11 cellular contexts compared by ENCODE assay signal in genomic region chr6:109092074-109092473, GRCh38. TPM values are rescaled to one million over a fixed set of nuclear protein-coding genes. Genes with fewer than 3 reads are reported as not detected.
DNase-seq lines count a peak whose midpoint lies in the region; ATAC-seq and TF ChIP-seq lines count a peak whose summit lies in the region.
"Had no signal": no experiment of that assay in that cellular context is flagged by ENCODE, and none has a peak within 500 bp of the region (broad histone marks: within the 10 kb centered on the region; RNA-seq: fewer than 3 reads in every experiment).

No MANE protein-coding gene starts in this region.

- H3K27ac ChIP-seq in CD4-positive, alpha-beta memory T cell (ENCODE audit: low read depth, low read length): no peak overlapping the region
- H3K27ac ChIP-seq in Panc1 (ENCODE audit: low read length): peak overlapping the region; percentile 78; the same call in 1 of the 2 replicates
- H3K27ac ChIP-seq: HL-60 had no signal

- no peak for ATAC-seq in Panc1
- ATAC-seq in GM21786 (IDR thresholded peaks at IDR 0.05; ENCODE audit: unreplicated experiment): no peak

- no peak for DNase-seq in CD4-positive, alpha-beta memory T cell
- DNase-seq in Panc1 (ENCODE audit: low read depth, low spot score): no peak
- DNase-seq in epithelial cell of proximal tubule (ENCODE audit: low read depth): no peak
- DNase-seq in osteocyte (ENCODE audit: extremely low spot score, unreplicated experiment): no peak
- DNase-seq in SK-N-DZ (ENCODE audit: low spot score): no peak
- DNase-seq in DMS153 treated with DMSO at 0.1 percent for 48 hours (lab: John Stamatoyannopoulos, UW; ENCODE audit: unreplicated experiment): no peak
- no peak for DNase-seq in iPS-NIHi7 (ENCODE audit: extremely low spot score)
- DNase-seq: GDM1; stimulated activated CD4-positive, alpha-beta T cell treated with anti-CD3 and anti-CD28 coated beads, Interleukin-1b, Interleukin-23, amount 100 ng/mL, for 48 hours had no signal

- H3K9me3 ChIP-seq in CD4-positive, alpha-beta memory T cell (ENCODE audit: control insufficient read depth in 1 of 2, low read length in 2 of 2): no peaks in the 10 kb centered on the region
- no peaks in the 10 kb centered on the region for H3K9me3 ChIP-seq in Panc1 (ENCODE audit: control insufficient read depth, insufficient read depth, low read depth, low read length)

- in situ Hi-C loops in Panc1 (cut with HindIII; ENCODE audit: low pct_unique_long_range_greater_than_20kb, low sequenced_read_pairs): no loop called here

- peak overlapping the region in 1 of 2 donors; percentile 6 for H3K4me3 ChIP-seq in CD4-positive, alpha-beta memory T cell (ENCODE audit: low read length in 2 of 2)
- H3K4me3 ChIP-seq in Panc1 (ENCODE audit: low read depth in 2 of 2, low read length in 2 of 2) (peak overlapping the region; percentile 64 to 89; a peak in 3 of 4 replicates), epithelial cell of proximal tubule (ENCODE audit: low read depth, low read length) (peak overlapping the region; percentile 84)

- peak overlapping the region; percentile 15 to 85 (median 53) for H3K4me3 Mint-ChIP-seq in CD4-positive, alpha-beta memory T cell
- peak overlapping the region; percentile 95 for H3K4me3 Mint-ChIP-seq in osteocyte (ENCODE audit: unreplicated experiment)

- intact Hi-C loops in CD4-positive, alpha-beta memory T cell (cut with micrococcal nuclease): loop anchor here (10.0 kb wide), 3 partner anchors 827 to 1863 kb away; partner anchors contain the start of genes GTF3C6 and SNX3
- intact Hi-C loops in Panc1 (cut with micrococcal nuclease; ENCODE audit: unreplicated experiment): no loop called here

- H3K27ac Mint-ChIP-seq in CD4-positive, alpha-beta memory T cell: peak overlapping the region in 5 of 7 donors; percentile 19 to 84 (median 55)
- peak overlapping the region; percentile 16 for H3K27ac Mint-ChIP-seq in osteocyte (ENCODE audit: unreplicated experiment)

- H3K4me1 Mint-ChIP-seq in CD4-positive, alpha-beta memory T cell: peaks cover 42 to 68% (median 55%) of the 10 kb centered on the region in 4 donors
- peaks cover 36% of the 10 kb centered on the region for H3K4me1 Mint-ChIP-seq in osteocyte (ENCODE audit: unreplicated experiment)

- BruUV-seq in Panc1 (replicated peaks; lab: Mats Ljungman, UMichigan): no TSS peak

- H3K9me3 Mint-ChIP-seq in CD4-positive, alpha-beta memory T cell: no peaks in the 10 kb centered on the region
- H3K9me3 Mint-ChIP-seq in osteocyte (ENCODE audit: unreplicated experiment): no peaks in the 10 kb centered on the region

- TF ChIP-seq CTCF in Panc1 (IDR thresholded peaks at IDR 0.05): no peak
- no peak for TF ChIP-seq CTCF in epithelial cell of proximal tubule (conservative IDR thresholded peaks at IDR 0.05; ENCODE audit: low read depth, low read length)
- TF ChIP-seq CTCF in osteocyte (IDR thresholded peaks at IDR 0.05): no peak

- CTCF ChIA-PET in CD4-positive, alpha-beta memory T cell (lab: Charles Lee; ENCODE audit: partially characterized antibody): interaction anchor here (2.0 kb wide), 1 partner anchor 19 kb away, joined by 8 read pairs; no protein-coding TSS in a partner anchor
- CTCF ChIA-PET in Panc1 (lab: Charles Lee): interaction anchor here (0.6 kb wide), 1 partner anchor 1114 kb away, joined by 7 read pairs; no protein-coding TSS in a partner anchor

- H3K27me3 ChIP-seq in CD4-positive, alpha-beta memory T cell (ENCODE audit: insufficient read depth, low read length): no peaks in the 10 kb centered on the region
- H3K27me3 ChIP-seq in Panc1 (ENCODE audit: control insufficient read depth, insufficient read depth, low read length): no peaks in the 10 kb centered on the region

- H3K36me3 Mint-ChIP-seq in CD4-positive, alpha-beta memory T cell: peaks cover 3 to 12% of the 10 kb centered on the region in 2 donors
- peaks cover 6% of the 10 kb centered on the region for H3K36me3 Mint-ChIP-seq in osteocyte (ENCODE audit: unreplicated experiment)

- peaks cover 49% of the 10 kb centered on the region for H3K4me1 ChIP-seq in CD4-positive, alpha-beta memory T cell (ENCODE audit: insufficient read depth, low read length)
- peaks cover 18% of the 10 kb centered on the region for H3K4me1 ChIP-seq in Panc1 (ENCODE audit: control insufficient read depth, insufficient read depth, low read length)

- H3K36me3 ChIP-seq in CD4-positive, alpha-beta memory T cell (ENCODE audit: insufficient read depth, low read length): no peaks in the 10 kb centered on the region
- no peaks in the 10 kb centered on the region for H3K36me3 ChIP-seq in Panc1 (ENCODE audit: control insufficient read depth, insufficient read depth, low read length)

- POLR2A ChIA-PET in CD4-positive, alpha-beta memory T cell (lab: Charles Lee; ENCODE audit: partially characterized antibody): no interaction called here
- POLR2A ChIA-PET in Panc1 (lab: Charles Lee): no interaction called here

- H3K27me3 Mint-ChIP-seq in CD4-positive, alpha-beta memory T cell: no peaks in the 10 kb centered on the region
- H3K27me3 Mint-ChIP-seq in osteocyte (ENCODE audit: unreplicated experiment): no peaks in the 10 kb centered on the region

RNA-seq across cellular contexts. Expression of gene SESN1, which starts 2.6 kb away (rescaled TPM):
- 10 to 100 TPM; 45.7 to 47.3 TPM for total RNA-seq in CD4-positive, alpha-beta memory T cell
- polyA plus RNA-seq in CD4-positive, alpha-beta memory T cell: 10 to 100 TPM; 37.0 to 51.7 TPM
- total RNA-seq in Panc1 (2021; ENCODE audit: unreplicated experiment) (11.3 TPM), epithelial cell of proximal tubule (5.7 and 8.0 TPM in 2 replicates), osteocyte (9.4 and 13.2 TPM in 2 replicates)
- polyA plus RNA-seq in Panc1 (2012; ENCODE audit: insufficient read length): 5.5 TPM
- polyA plus RNA-seq in SK-N-DZ (2014; cell fraction: cytosol; rRNA removed): 9.5 and 11.2 TPM in 2 replicates
- 11.6 and 16.1 TPM in 2 replicates for polyA plus RNA-seq in SK-N-DZ (2014; cell fraction: nucleus; rRNA removed)

RNA-seq across cellular contexts. Expression of gene CEP57L1, which starts 3.2 kb away (rescaled TPM):
- total RNA-seq in CD4-positive, alpha-beta memory T cell: 1 to 10 TPM; 5.7 to 9.2 TPM
- 1 to 10 TPM; 6.3 to 7.4 TPM for polyA plus RNA-seq in CD4-positive, alpha-beta memory T cell
- total RNA-seq in Panc1 (2021; ENCODE audit: unreplicated experiment) (37.6 TPM), epithelial cell of proximal tubule (13.5 and 32.4 TPM in 2 replicates), osteocyte (11.0 and 13.2 TPM in 2 replicates)
- polyA plus RNA-seq in Panc1 (2012; ENCODE audit: insufficient read length): 15.0 TPM
- polyA plus RNA-seq in SK-N-DZ (2014; cell fraction: cytosol; rRNA removed): 22.5 and 39.5 TPM in 2 replicates
- 26.5 and 29.0 TPM in 2 replicates for polyA plus RNA-seq in SK-N-DZ (2014; cell fraction: nucleus; rRNA removed)
